4 cellular contexts compared by ENCODE assay signal in the genomic region with DNA sequence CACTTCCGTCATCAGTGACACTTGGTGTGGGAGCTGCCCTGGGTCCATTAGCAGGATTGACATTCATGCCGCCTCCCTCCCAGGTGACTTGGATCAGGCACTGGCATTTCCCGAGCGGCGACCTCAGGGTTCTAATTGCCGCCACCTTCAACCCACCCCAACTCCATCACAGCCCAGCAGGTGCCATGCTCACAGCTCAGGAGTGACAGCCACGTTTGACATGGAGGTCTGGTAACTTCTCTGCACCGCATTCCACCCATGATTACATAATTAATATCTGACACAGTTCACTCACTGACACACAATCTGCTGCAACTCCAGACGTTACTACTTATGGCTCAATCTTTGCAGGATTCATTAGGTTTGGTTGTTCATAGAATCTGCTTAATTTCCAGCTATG.
"Had no signal": no experiment of that assay in that cellular context is flagged by ENCODE, and none has a peak within 500 bp of the region (broad histone marks: within the 10 kb centered on the region; RNA-seq: fewer than 3 reads in every experiment).

No MANE protein-coding gene starts in this region.

- H3K4me3 ChIP-seq: K562 had no signal

- H3K27ac ChIP-seq: HL-60 had no signal

- DNase-seq: IMR-90, KBM-7 had no signal
